Comparison of ENCODE assay signal across 8 cellular contexts in genomic region chr17:17784599-17785264, GRCh38. TPM values are rescaled to one million over a fixed set of nuclear protein-coding genes. Genes with fewer than 3 reads are reported as not detected.
DNase-seq lines count a peak whose midpoint lies in the region; ATAC-seq and TF ChIP-seq lines count a peak whose summit lies in the region.

No MANE protein-coding gene starts in this region.

- peak overlapping the region; percentile 98 for H3K4me2 ChIP-seq in DOHH2 (ENCODE audit: low read length)

- H3K9me3 ChIP-seq in DOHH2 (ENCODE audit: control insufficient read depth, insufficient read depth, low read length) (no peaks in the 10 kb centered on the region), KOPT-K1 (ENCODE audit: insufficient read depth, low read length, poor library complexity, severe bottlenecking) (no peaks in the 10 kb centered on the region)

- TF ChIP-seq CTCF in DOHH2 (IDR thresholded peaks at IDR 0.05; ENCODE audit: low read depth, low read length, poor library complexity, severe bottlenecking) (peak; percentile 18), brain (conservative IDR thresholded peaks at IDR 0.05) (peak in 1 of 2 experiments; percentile 18), nephron progenitor cell (IDR thresholded peaks at IDR 0.05) (no peak)

- peak overlapping the region; percentile 60 to 96 (median 94) for H3K27ac Mint-ChIP-seq in brain
- peak overlapping the region; percentile 94 for H3K27ac Mint-ChIP-seq in nephron progenitor cell

- H3K9me2 ChIP-seq in DOHH2 (replicated peaks; ENCODE audit: control insufficient read depth, low read length): no peaks in the 10 kb centered on the region

- H3K27me3 ChIP-seq in DOHH2 (ENCODE audit: control insufficient read depth, low read length): 0 out of 2 replicates have a peak, but pooled peaks cover 3% of the 10 kb centered on the region

- H3K4me1 Mint-ChIP-seq in brain (peaks cover 81% of the 10 kb centered on the region), nephron progenitor cell (peaks cover 79% of the 10 kb centered on the region)

- peak overlapping the region; percentile 81 to 90 (median 84) for H3K4me3 Mint-ChIP-seq in brain
- H3K4me3 Mint-ChIP-seq in nephron progenitor cell: peak overlapping the region; percentile 85

- H3K9me3 Mint-ChIP-seq in brain (no peaks in the 10 kb centered on the region), nephron progenitor cell (no peaks in the 10 kb centered on the region)

- H3K4me1 ChIP-seq in DOHH2 (ENCODE audit: control insufficient read depth, low read length): peaks cover 48% of the 10 kb centered on the region

- no peak for DNase-seq in nephron progenitor cell
- no peak for DNase-seq in SIG-M5 treated with dmso at 0.1 percent for 504 hours (lab: John Stamatoyannopoulos, UW; ENCODE audit: unreplicated experiment)
- DNase-seq in effector CD8-positive, alpha-beta T cell (lab: John Stamatoyannopoulos, UW): no peak
- no peak for DNase-seq in activated effector memory CD4-positive, alpha-beta T cell treated with anti-CD3 and anti-CD28 coated beads, Interleukin-2, amount 50 U/mL, for 16 hours

- H3K36me3 Mint-ChIP-seq in brain (no peaks in the 10 kb centered on the region), nephron progenitor cell (ENCODE audit: low read depth) (no peaks in the 10 kb centered on the region)

- H3F3A ChIP-seq in DOHH2 (ENCODE audit: control insufficient read depth, insufficient read depth): peaks cover 3% of the 10 kb centered on the region; the same call in 1 of the 2 replicates

- no peak for ATAC-seq in GM21529 (IDR thresholded peaks at IDR 0.05; ENCODE audit: unreplicated experiment)

- H3K36me3 ChIP-seq in DOHH2 (ENCODE audit: control insufficient read depth, low read length): no peaks in the 10 kb centered on the region
- no peaks in the 10 kb centered on the region for H3K36me3 ChIP-seq in KOPT-K1 (ENCODE audit: insufficient read depth, low read length)

- H3K27me3 Mint-ChIP-seq in brain: peaks cover 6% of the 10 kb centered on the region
- peaks cover 5% of the 10 kb centered on the region for H3K27me3 Mint-ChIP-seq in nephron progenitor cell (ENCODE audit: low read depth, poor library complexity)

- H4K20me1 ChIP-seq in DOHH2 (ENCODE audit: control insufficient read depth, insufficient read depth, low read depth, low read length): peaks cover 12% of the 10 kb centered on the region

- peak overlapping the region; percentile 66 for H3K4me3 ChIP-seq in DOHH2 (ENCODE audit: low read length)

- H3K27ac ChIP-seq in DOHH2 (ENCODE audit: low read depth, low read length) (peak overlapping the region; percentile 89), KOPT-K1 (ENCODE audit: low read depth, low read length, poor library complexity, severe bottlenecking) (peak overlapping the region; percentile 4)

- peaks cover 32% of the 10 kb centered on the region for H3K79me2 ChIP-seq in DOHH2 (ENCODE audit: control insufficient read depth, low read length)

RNA-seq across cellular contexts. Expression of gene SREBF1, which starts 52.1 kb away (rescaled TPM):
- polyA plus RNA-seq in brain (ENCODE audit: insufficient read depth, low read depth, low replicate concordance): 39.4 TPM
